In the genomic region with DNA sequence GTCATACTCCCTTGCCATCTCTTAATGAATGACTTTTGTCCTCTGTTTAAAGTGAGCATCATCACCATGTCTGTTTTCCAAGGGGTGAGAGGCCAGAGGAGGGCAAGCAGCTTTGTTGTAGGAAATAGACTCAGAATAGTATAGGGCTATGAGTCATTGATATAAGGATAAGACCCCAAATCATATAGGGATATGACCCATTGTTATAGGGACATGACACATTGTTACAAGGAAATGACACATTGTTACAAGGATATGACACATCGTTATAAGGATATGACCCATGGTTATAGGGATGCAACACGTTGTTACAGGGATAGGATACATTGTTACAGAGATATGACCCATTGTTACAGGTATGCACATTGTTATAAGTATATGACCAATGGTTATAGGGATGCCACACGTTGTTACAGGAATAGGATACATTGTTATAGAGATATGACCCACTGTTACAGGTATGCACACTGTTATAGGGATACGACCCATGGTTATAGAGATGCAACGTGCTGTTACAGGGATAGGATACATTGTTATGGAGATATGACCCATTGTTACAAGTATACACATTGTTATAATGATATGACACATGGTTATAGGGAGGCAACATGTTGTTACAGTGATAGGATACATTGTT, we compare ENCODE assay signal across 25 cellular contexts.
A peak's percentile ranks its signal among the peaks of the same experiment; 100 is the strongest.
DNase-seq lines count a peak whose midpoint lies in the region; ATAC-seq and TF ChIP-seq lines count a peak whose summit lies in the region.
"Had no signal": no experiment of that assay in that cellular context is flagged by ENCODE, and none has a peak within 500 bp of the region (broad histone marks: within the 10 kb centered on the region; RNA-seq: fewer than 3 reads in every experiment).

No MANE protein-coding gene starts in this region.

- no peaks in the 10 kb centered on the region for H3K79me2 ChIP-seq in mammary epithelial cell (ENCODE audit: insufficient read depth, low read length)

- no peaks in the 10 kb centered on the region for H3K27me3 ChIP-seq in mammary epithelial cell (ENCODE audit: insufficient read depth, low read length)
- H3K27me3 ChIP-seq in breast epithelium = no peaks in the 10 kb centered on the region
- no peaks in the 10 kb centered on the region for H3K27me3 ChIP-seq in RWPE2 (ENCODE audit: insufficient read depth, poor library complexity, severe bottlenecking)
- no peaks in the 10 kb centered on the region for H3K27me3 ChIP-seq in CD4-positive, alpha-beta memory T cell (ENCODE audit: insufficient read depth, low read length)
- H3K27me3 ChIP-seq: BLaER1, SJCRH30 had no signal

- dilution Hi-C loops in mammary epithelial cell (cut with HindIII; ENCODE audit: low sequenced_read_pairs) = no loop called here

- no peaks in the 10 kb centered on the region for H4K20me1 ChIP-seq in mammary epithelial cell (ENCODE audit: insufficient read depth, low read length)
- H4K20me1 ChIP-seq: BLaER1 had no signal

- peaks cover 3% of the 10 kb centered on the region for H3K27me3 Mint-ChIP-seq in activated CD4-positive, alpha-beta T cell treated with anti-CD3 and anti-CD28 coated beads for 36 hours
- no peaks in the 10 kb centered on the region for H3K27me3 Mint-ChIP-seq in activated CD4-positive, alpha-beta T cell treated with anti-CD3 and anti-CD28 coated beads, Interleukin-2, amount 10 ng/mL, durations not matched to agents 24 days and 14 days
- no peaks in the 10 kb centered on the region for H3K27me3 Mint-ChIP-seq in CD4-positive, alpha-beta memory T cell
- H3K27me3 Mint-ChIP-seq: CD4-positive, alpha-beta T cell had no signal

- no peak for TF ChIP-seq POLR2A in breast epithelium (IDR thresholded peaks at IDR 0.05)

- no TSS peak for BruUV-seq in mammary epithelial cell (replicated peaks; lab: Mats Ljungman, UMichigan)

- TF ChIP-seq CTCF in mammary epithelial cell (conservative IDR thresholded peaks at IDR 0.05 in 1 of 2, IDR thresholded peaks at IDR 0.05 in 1 of 2; ENCODE audit: extremely low read depth in 1 of 2, insufficient read depth in 1 of 2, low read depth in 1 of 2, low read length in 2 of 2) (no peak), breast epithelium (IDR thresholded peaks at IDR 0.05) (no peak), RWPE2 (IDR thresholded peaks at IDR 0.05; ENCODE audit: poor library complexity, severe bottlenecking) (no peak), GM20000 (IDR thresholded peaks at IDR 0.05; ENCODE audit: extremely low read depth, missing control alignments) (no peak)

- H3K27ac Mint-ChIP-seq in activated CD4-positive, alpha-beta T cell treated with anti-CD3 and anti-CD28 coated beads for 36 hours = no peak overlapping the region
- H3K27ac Mint-ChIP-seq in activated CD4-positive, alpha-beta T cell treated with anti-CD3 and anti-CD28 coated beads, Interleukin-2, amount 10 ng/mL, durations not matched to agents 24 days and 14 days = no peak overlapping the region
- no peak overlapping the region for H3K27ac Mint-ChIP-seq in CD4-positive, alpha-beta memory T cell
- H3K27ac Mint-ChIP-seq: CD4-positive, alpha-beta T cell had no signal

- no peaks in the 10 kb centered on the region for H3K36me3 Mint-ChIP-seq in activated CD4-positive, alpha-beta T cell treated with anti-CD3 and anti-CD28 coated beads for 36 hours (ENCODE audit: low read depth)
- H3K36me3 Mint-ChIP-seq in activated CD4-positive, alpha-beta T cell treated with anti-CD3 and anti-CD28 coated beads, Interleukin-2, amount 10 ng/mL, durations not matched to agents 24 days and 14 days (ENCODE audit: low read depth) = no peaks in the 10 kb centered on the region
- H3K36me3 Mint-ChIP-seq in CD4-positive, alpha-beta memory T cell = no peaks in the 10 kb centered on the region

- H2AFZ ChIP-seq in mammary epithelial cell (ENCODE audit: low read depth, low read length) = no peak overlapping the region

- H3K4me1 ChIP-seq in mammary epithelial cell (ENCODE audit: insufficient read depth, low read length) = no peaks in the 10 kb centered on the region
- no peaks in the 10 kb centered on the region for H3K4me1 ChIP-seq in breast epithelium
- H3K4me1 ChIP-seq in RWPE2 (ENCODE audit: insufficient read depth, poor library complexity, severe bottlenecking) = no peaks in the 10 kb centered on the region
- no peaks in the 10 kb centered on the region for H3K4me1 ChIP-seq in mesodermal cell (ENCODE audit: control insufficient read depth, insufficient read depth, low read length, poor library complexity, severe bottlenecking)
- H3K4me1 ChIP-seq in CD4-positive, alpha-beta memory T cell (ENCODE audit: insufficient read depth, low read length) = no peaks in the 10 kb centered on the region
- H3K4me1 ChIP-seq: BLaER1, Caco-2, SJCRH30 had no signal

- H3K4me2 ChIP-seq in mammary epithelial cell (ENCODE audit: insufficient read depth, low read depth, low read length) = no peak overlapping the region
- H3K4me2 ChIP-seq: BLaER1 had no signal

- no peak for DNase-seq in activated CD4-positive, alpha-beta T cell treated with anti-CD3 and anti-CD28 coated beads for 36 hours
- DNase-seq in activated CD4-positive, alpha-beta T cell treated with anti-CD3 and anti-CD28 coated beads, Interleukin-2, amount 10 ng/mL, durations not matched to agents 24 days and 14 days = no peak
- peak; percentile 39 for DNase-seq in mammary epithelial cell
- no peak for DNase-seq in breast epithelium (ENCODE audit: low spot score in 2 of 2)
- DNase-seq in RWPE2 (ENCODE audit: low spot score) = no peak
- no peak for DNase-seq in GM20000 (ENCODE audit: low spot score)
- no peak for DNase-seq in CD4-positive, alpha-beta memory T cell
- DNase-seq: ACHN; Caco-2; CD4-positive, alpha-beta T cell; DMS153; GDM1; Karpas-422; NCI-H1417; NCI-H1694 treated with DMSO at 0.1 percent for 48 hours; NCI-H2081 treated with DMSO at 0.1 percent for 48 hours; NCI-H2171 treated with DMSO at 0.1 percent for 48 hours; NCI-H446; NCI-H526; PC-3; SJCRH30 had no signal

- H3K9me3 ChIP-seq in mammary epithelial cell (replicated peaks; ENCODE audit: insufficient read depth, low read length) (peaks cover 21% of the 10 kb centered on the region), breast epithelium (peaks cover 0 to 8% of the 10 kb centered on the region in 2 donors), RWPE2 (ENCODE audit: severe bottlenecking) (no peaks in the 10 kb centered on the region), mesodermal cell (ENCODE audit: control insufficient read depth, low read length) (no peaks in the 10 kb centered on the region)
- H3K9me3 ChIP-seq in CD4-positive, alpha-beta memory T cell (ENCODE audit: control insufficient read depth in 1 of 2, low read length in 2 of 2) = no peaks in the 10 kb centered on the region
- H3K9me3 ChIP-seq: SJCRH30 had no signal

- intact Hi-C loops in activated CD4-positive, alpha-beta T cell treated with anti-CD3 and anti-CD28 coated beads for 36 hours (cut with DNase I, micrococcal nuclease) = no loop called here
- intact Hi-C loops in activated CD4-positive, alpha-beta T cell treated with anti-CD3 and anti-CD28 coated beads, Interleukin-2, amount 10 ng/mL, durations not matched to agents 24 days and 14 days (cut with micrococcal nuclease) = no loop called here
- intact Hi-C loops in mammary epithelial cell (cut with micrococcal nuclease) = no loop called here
- intact Hi-C loops in breast epithelium (cut with DNase I; ENCODE audit: low total_unique reads) = no loop called here
- intact Hi-C loops in CD4-positive, alpha-beta memory T cell (cut with micrococcal nuclease) = no loop called here

- H3K4me1 Mint-ChIP-seq in activated CD4-positive, alpha-beta T cell treated with anti-CD3 and anti-CD28 coated beads for 36 hours = no peaks in the 10 kb centered on the region
- no peaks in the 10 kb centered on the region for H3K4me1 Mint-ChIP-seq in activated CD4-positive, alpha-beta T cell treated with anti-CD3 and anti-CD28 coated beads, Interleukin-2, amount 10 ng/mL, durations not matched to agents 24 days and 14 days
- no peaks in the 10 kb centered on the region for H3K4me1 Mint-ChIP-seq in CD4-positive, alpha-beta memory T cell

- no peak overlapping the region for H3K27ac ChIP-seq in mammary epithelial cell (ENCODE audit: insufficient read depth, low read depth, low read length)
- H3K27ac ChIP-seq in breast epithelium = no peak overlapping the region
- H3K27ac ChIP-seq in RWPE2 (ENCODE audit: poor library complexity, severe bottlenecking) = peak overlapping the region; percentile 38
- peak overlapping the region; percentile 34 for H3K27ac ChIP-seq in mesodermal cell (ENCODE audit: low read depth, low read length, severe bottlenecking)
- no peak overlapping the region for H3K27ac ChIP-seq in CD4-positive, alpha-beta memory T cell (ENCODE audit: low read depth, low read length)
- H3K27ac ChIP-seq: 22Rv1, BLaER1, SJCRH30 had no signal

- peak; percentile 72 for ATAC-seq in activated CD4-positive, alpha-beta T cell treated with anti-CD3 and anti-CD28 coated beads for 36 hours
- peak; percentile 52 for ATAC-seq in RWPE2 (ENCODE audit: low read depth)
- ATAC-seq: HCT116, PC-3 had no signal

- H3K4me3 ChIP-seq in mammary epithelial cell (replicated peaks in 1 of 3; ENCODE audit: insufficient read depth in 1 of 3, low read depth in 2 of 3, low read length in 3 of 3) (no peak overlapping the region), breast epithelium (no peak overlapping the region), RWPE2 (ENCODE audit: severe bottlenecking) (no peak overlapping the region), mesodermal cell (ENCODE audit: extremely low read depth, insufficient read depth, low read length, poor library complexity, severe bottlenecking) (no peak overlapping the region)
- H3K4me3 ChIP-seq in CD4-positive, alpha-beta memory T cell (ENCODE audit: low read length in 2 of 2) = no peak overlapping the region
- H3K4me3 ChIP-seq: BLaER1, SJCRH30 had no signal

- CTCF ChIA-PET in activated CD4-positive, alpha-beta T cell treated with anti-CD3 and anti-CD28 coated beads for 36 hours (lab: Charles Lee) = no interaction called here
- CTCF ChIA-PET in mammary epithelial cell (lab: Charles Lee; ENCODE audit: low non-redundant PET) = no interaction called here
- CTCF ChIA-PET in CD4-positive, alpha-beta memory T cell (lab: Charles Lee; ENCODE audit: partially characterized antibody) = no interaction called here

- no peak overlapping the region for H3K9ac ChIP-seq in mammary epithelial cell (ENCODE audit: insufficient read depth, low read length)
- H3K9ac ChIP-seq: BLaER1 had no signal

- POLR2A ChIA-PET in activated CD4-positive, alpha-beta T cell treated with anti-CD3 and anti-CD28 coated beads for 36 hours (lab: Charles Lee) = no interaction called here
- POLR2A ChIA-PET in CD4-positive, alpha-beta memory T cell (lab: Charles Lee; ENCODE audit: partially characterized antibody) = no interaction called here

- peaks cover 11% of the 10 kb centered on the region for H3K9me3 Mint-ChIP-seq in activated CD4-positive, alpha-beta T cell treated with anti-CD3 and anti-CD28 coated beads for 36 hours (ENCODE audit: low read depth)
- no peaks in the 10 kb centered on the region for H3K9me3 Mint-ChIP-seq in activated CD4-positive, alpha-beta T cell treated with anti-CD3 and anti-CD28 coated beads, Interleukin-2, amount 10 ng/mL, durations not matched to agents 24 days and 14 days
- peaks cover 0 to 4% (median 2%) of the 10 kb centered on the region in 8 donors for H3K9me3 Mint-ChIP-seq in CD4-positive, alpha-beta memory T cell

- in situ Hi-C loops in mammary epithelial cell (cut with MboI; ENCODE audit: low sequenced_read_pairs in 2 of 2) = no loop called here

- H3K4me3 Mint-ChIP-seq in activated CD4-positive, alpha-beta T cell treated with anti-CD3 and anti-CD28 coated beads for 36 hours = no peak overlapping the region
- no peak overlapping the region for H3K4me3 Mint-ChIP-seq in activated CD4-positive, alpha-beta T cell treated with anti-CD3 and anti-CD28 coated beads, Interleukin-2, amount 10 ng/mL, durations not matched to agents 24 days and 14 days
- H3K4me3 Mint-ChIP-seq in CD4-positive, alpha-beta memory T cell = no peak overlapping the region
- H3K4me3 Mint-ChIP-seq: CD4-positive, alpha-beta T cell had no signal

- H3K36me3 ChIP-seq in mammary epithelial cell (ENCODE audit: insufficient read depth, low read length) (no peaks in the 10 kb centered on the region), breast epithelium (no peaks in the 10 kb centered on the region), RWPE2 (ENCODE audit: low read depth) (no peaks in the 10 kb centered on the region), mesodermal cell (ENCODE audit: control insufficient read depth, insufficient read depth, low read length) (no peaks in the 10 kb centered on the region)
- no peaks in the 10 kb centered on the region for H3K36me3 ChIP-seq in CD4-positive, alpha-beta memory T cell (ENCODE audit: insufficient read depth, low read length)
- H3K36me3 ChIP-seq: BLaER1, SJCRH30 had no signal

- WGBS in mammary epithelial cell (ENCODE audit: low coverage, missing lambda C conversion rate) = 51% methylated on average over 5 of the region's 5 CpGs
- WGBS in mesodermal cell (ENCODE audit: insufficient coverage in 2 of 2), 2 experiments = 68 to 83% methylated on average over 3 to 4 of the region's 5 CpGs

Comparison
In these comparisons a context has a peak if more than half of its experiments do, and no peak if none do; other contexts are left out.
1. H3K27ac ChIP-seq: peak in RWPE2 (single experiment) and mesodermal cell (single experiment); none in mammary epithelial cell (single experiment), breast epithelium (0 of 2) and CD4-positive, alpha-beta memory T cell (single experiment).